18 cellular contexts compared by ENCODE assay signal in genomic region chr3:188832146-188832545, GRCh38.
A peak's percentile ranks its signal among the peaks of the same experiment; 100 is the strongest.
DNase-seq lines count a peak whose midpoint lies in the region; ATAC-seq and TF ChIP-seq lines count a peak whose summit lies in the region.
"Had no signal": no experiment of that assay in that cellular context is flagged by ENCODE, and none has a peak within 500 bp of the region (broad histone marks: within the 10 kb centered on the region; RNA-seq: fewer than 3 reads in every experiment).

No MANE protein-coding gene starts in this region.

- POLR2A ChIA-PET in MCF 10A (lab: Yijun Ruan, JAX) = interaction anchor here (0.6 to 3.9 kb wide), 28 partner anchors 11 to 1093 kb away, joined by 3 to 52 read pairs (median 6); partner anchors contain the start of genes BCL6 and LPP

- H3K4me1 ChIP-seq in mammary epithelial cell (ENCODE audit: insufficient read depth, low read length) = peaks cover 14% of the 10 kb centered on the region
- H3K4me1 ChIP-seq: HAP-1 had no signal

- peak overlapping the region; percentile 46 for H3K27ac Mint-ChIP-seq in MCF 10A (ENCODE audit: low read depth, unreplicated experiment)
- no peak overlapping the region for H3K27ac Mint-ChIP-seq in activated naive CD8-positive, alpha-beta T cell treated with anti-CD3 and anti-CD28 coated beads, Interleukin-2, amount 50 U/mL, for 24 hours

- H3K27me3 Mint-ChIP-seq in MCF 10A (ENCODE audit: insufficient read depth, unreplicated experiment) = no peaks in the 10 kb centered on the region
- H3K27me3 Mint-ChIP-seq in activated naive CD8-positive, alpha-beta T cell treated with anti-CD3 and anti-CD28 coated beads, Interleukin-2, amount 50 U/mL, for 24 hours = no peaks in the 10 kb centered on the region

- H3K9ac ChIP-seq in mammary epithelial cell (ENCODE audit: insufficient read depth, low read length) = no peak overlapping the region
- H3K9ac ChIP-seq: KMS-11 had no signal

- CTCF ChIA-PET in MCF 10A (lab: Yijun Ruan, JAX) = interaction anchor here (0.5 to 5.0 kb wide), 11 partner anchors 30 to 1092 kb away, joined by 3 to 37 read pairs (median 4); no protein-coding TSS in a partner anchor
- CTCF ChIA-PET in mammary epithelial cell (lab: Charles Lee; ENCODE audit: low non-redundant PET) = no interaction called here

- WGBS in mammary epithelial cell (ENCODE audit: low coverage, missing lambda C conversion rate) = 100% methylated on average over 3 of the region's 3 CpGs

- H3K27ac ChIP-seq in mammary epithelial cell (ENCODE audit: insufficient read depth, low read depth, low read length) = no peak overlapping the region
- H3K27ac ChIP-seq: KMS-11 had no signal

- H3K79me2 ChIP-seq in mammary epithelial cell (ENCODE audit: insufficient read depth, low read length) = no peaks in the 10 kb centered on the region

- H3K4me3 Mint-ChIP-seq in MCF 10A (ENCODE audit: unreplicated experiment) = no peak overlapping the region
- H3K4me3 Mint-ChIP-seq in activated naive CD8-positive, alpha-beta T cell treated with anti-CD3 and anti-CD28 coated beads, Interleukin-2, amount 50 U/mL, for 24 hours = no peak overlapping the region

- H3K36me3 ChIP-seq in mammary epithelial cell (ENCODE audit: insufficient read depth, low read length) = no peaks in the 10 kb centered on the region
- H3K36me3 ChIP-seq: HAP-1 had no signal

- TF ChIP-seq CTCF in MCF 10A (IDR thresholded peaks at IDR 0.05; ENCODE audit: unreplicated experiment) (no peak), mammary epithelial cell (conservative IDR thresholded peaks at IDR 0.05 in 1 of 2, IDR thresholded peaks at IDR 0.05 in 1 of 2; ENCODE audit: extremely low read depth in 1 of 2, insufficient read depth in 1 of 2, low read depth in 1 of 2, low read length in 2 of 2) (no peak)

- in situ Hi-C loops in mammary epithelial cell (cut with MboI; ENCODE audit: low sequenced_read_pairs in 2 of 2) = loop anchor here (10.0 to 25.0 kb wide), 2 partner anchors 123 to 1095 kb away; partner anchors contain the start of gene BCL6 (in 2 of the 2)

- no peaks in the 10 kb centered on the region for H3K9me3 ChIP-seq in mammary epithelial cell (replicated peaks; ENCODE audit: insufficient read depth, low read length)
- H3K9me3 ChIP-seq: HAP-1 had no signal

- dilution Hi-C loops in mammary epithelial cell (cut with HindIII; ENCODE audit: low sequenced_read_pairs) = no loop called here

- peaks cover 21% of the 10 kb centered on the region for H3K4me1 Mint-ChIP-seq in MCF 10A (ENCODE audit: insufficient read depth, unreplicated experiment)
- peaks cover 11% of the 10 kb centered on the region for H3K4me1 Mint-ChIP-seq in activated naive CD8-positive, alpha-beta T cell treated with anti-CD3 and anti-CD28 coated beads, Interleukin-2, amount 50 U/mL, for 24 hours

- no peaks in the 10 kb centered on the region for H4K20me1 ChIP-seq in mammary epithelial cell (ENCODE audit: insufficient read depth, low read length)

- H3K4me2 ChIP-seq in mammary epithelial cell (ENCODE audit: insufficient read depth, low read depth, low read length) = no peak overlapping the region
- H3K4me2 ChIP-seq: KMS-11 had no signal

- no peak overlapping the region for H3K4me3 ChIP-seq in mammary epithelial cell (replicated peaks in 1 of 3; ENCODE audit: insufficient read depth in 1 of 3, low read depth in 2 of 3, low read length in 3 of 3)
- H3K4me3 ChIP-seq: GM12878, HAP-1 had no signal

- H3K9me3 Mint-ChIP-seq in MCF 10A (ENCODE audit: unreplicated experiment) = no peaks in the 10 kb centered on the region
- no peaks in the 10 kb centered on the region for H3K9me3 Mint-ChIP-seq in activated naive CD8-positive, alpha-beta T cell treated with anti-CD3 and anti-CD28 coated beads, Interleukin-2, amount 50 U/mL, for 24 hours

- no peaks in the 10 kb centered on the region for H3K27me3 ChIP-seq in mammary epithelial cell (ENCODE audit: insufficient read depth, low read length)

- intact Hi-C loops in MCF 10A (cut with micrococcal nuclease) = loop anchor here (5.0 kb wide), 1 partner anchor 1090 kb away; no protein-coding TSS in a partner anchor
- intact Hi-C loops in mammary epithelial cell (cut with micrococcal nuclease) = loop anchor here (2.0 to 10.0 kb wide), 4 partner anchors 69 to 1091 kb away; partner anchors contain the start of gene LPP
- intact Hi-C loops in Right ventricle myocardium superior (cut with DNase I) = no loop called here
- intact Hi-C loops in left ventricle myocardium superior (cut with micrococcal nuclease) = no loop called here

- no peak overlapping the region for H2AFZ ChIP-seq in mammary epithelial cell (ENCODE audit: low read depth, low read length)

- no peaks in the 10 kb centered on the region for H3K36me3 Mint-ChIP-seq in MCF 10A (ENCODE audit: insufficient read depth, unreplicated experiment)
- H3K36me3 Mint-ChIP-seq in activated naive CD8-positive, alpha-beta T cell treated with anti-CD3 and anti-CD28 coated beads, Interleukin-2, amount 50 U/mL, for 24 hours (ENCODE audit: low read depth) = no peaks in the 10 kb centered on the region

- DNase-seq in MCF 10A (ENCODE audit: unreplicated experiment) (no peak), mammary epithelial cell (no peak), renal cortical epithelial cell (ENCODE audit: low read depth) (peak; percentile 47), Right ventricle myocardium superior (no peak), left ventricle myocardium superior (no peak), MV-4-11 (lab: John Stamatoyannopoulos, UW) (no peak)
- DNase-seq in activated naive CD8-positive, alpha-beta T cell treated with anti-CD3 and anti-CD28 coated beads, Interleukin-2, amount 50 U/mL, for 24 hours = no peak
- DNase-seq: 8988T, C1 segment of cervical spinal cord, DMS153, MM.1S, NCI-H2029 treated with DMSO at 0.1 percent for 48 hours, NCI-H510A treated with DMSO at 0.1 percent for 48 hours had no signal

- ATAC-seq in esophagus mucosa = peak; percentile 35
- ATAC-seq in Right ventricle myocardium superior (ENCODE audit: poor library complexity) = no peak
- no peak for ATAC-seq in activated naive CD8-positive, alpha-beta T cell treated with anti-CD3 and anti-CD28 coated beads, Interleukin-2, amount 50 U/mL, for 24 hours
- ATAC-seq in left ventricle myocardium superior = no peak
- ATAC-seq: GM12878, HepG2 had no signal

- no TSS peak for BruUV-seq in MCF 10A (replicated peaks; lab: Mats Ljungman, UMichigan)
- no TSS peak for BruUV-seq in mammary epithelial cell (replicated peaks; lab: Mats Ljungman, UMichigan)

Comparison
In these comparisons a context has a peak if more than half of its experiments do, and no peak if none do; other contexts are left out.
1. intact Hi-C loops: an anchor here in MCF 10A (5.0 kb wide) and mammary epithelial cell (2.0 to 10.0 kb wide); none called in Right ventricle myocardium superior and left ventricle myocardium superior.